33 cellular contexts compared by ENCODE assay signal in genomic region chr10:131264110-131264788, GRCh38. TPM values are rescaled to one million over a fixed set of nuclear protein-coding genes. Genes with fewer than 3 reads are reported as not detected.
"Had no signal": no experiment of that assay in that cellular context is flagged by ENCODE, and none has a peak within 500 bp of the region (broad histone marks: within the 10 kb centered on the region; RNA-seq: fewer than 3 reads in every experiment).

No MANE protein-coding gene starts in this region.

- H3K27me3 Mint-ChIP-seq: activated CD4-positive, alpha-beta T cell treated with anti-CD3 and anti-CD28 coated beads, Interleukin-2, amount 10 ng/mL, durations not matched to agents 7 days and 5 days; activated naive CD4-positive, alpha-beta T cell treated with anti-CD3 and anti-CD28 coated beads, Interleukin-2, amount 50 U/mL, for 24 hours; activated naive CD8-positive, alpha-beta T cell treated with anti-CD3 and anti-CD28 coated beads, Interleukin-2, amount 10 ng/mL, durations not matched to agents 7 days and 5 days had no signal

- H3K36me3 Mint-ChIP-seq: activated naive CD4-positive, alpha-beta T cell treated with anti-CD3 and anti-CD28 coated beads, Interleukin-2, amount 50 U/mL, for 24 hours; activated naive CD8-positive, alpha-beta T cell treated with anti-CD3 and anti-CD28 coated beads, Interleukin-2, amount 10 ng/mL, durations not matched to agents 7 days and 5 days had no signal

- H3K4me2 ChIP-seq: SK-N-SH had no signal

- H3K36me3 ChIP-seq: ascending aorta, cardiac muscle cell, Peyer's patch, SJSA1 had no signal

- DNase-seq: activated CD4-positive, alpha-beta T cell treated with anti-CD3 and anti-CD28 coated beads, Interleukin-2, amount 10 ng/mL, durations not matched to agents 7 days and 5 days; activated CD4-positive, alpha-beta T cell treated with anti-CD3 and anti-CD28 coated beads, Interleukin-2, amount 50 U/mL, for 48 hours; activated CD8-positive, alpha-beta memory T cell treated with anti-CD3 and anti-CD28 coated beads, Interleukin-2, amount 50 U/mL, for 4 hours; activated CD8-positive, alpha-beta T cell treated with anti-CD3 and anti-CD28 coated beads, Interleukin-2, amount 10 ng/mL, durations not matched to agents 7 days and 5 days; activated effector memory CD4-positive, alpha-beta T cell treated with Interleukin-2 at 50 U/mL for 16 hours; activated naive CD4-positive, alpha-beta T cell; activated naive CD8-positive, alpha-beta T cell treated with anti-CD3 and anti-CD28 coated beads, Interleukin-2, amount 10 ng/mL, durations not matched to agents 7 days and 5 days; activated T-cell treated with anti-CD3 and anti-CD28 coated beads, Interleukin-2, amount 50 U/mL, for 48 hours; amygdala; cerebellar nuclear complex; NCI-H1092 treated with DMSO at 0.1 percent for 48 hours; NCI-H1417; NCI-H146; NCI-H187; NCI-H2029 treated with DMSO at 0.1 percent for 48 hours; NCI-H2107; NCI-H2171; NCI-H510A; NCI-H526; NCI-H748 treated with DMSO at 0.1 percent for 48 hours; NK-92 treated with Interleukin-12 subunit alpha and Interleukin-12 subunit beta, amount 100 ng/mL, for 24 hours; PC-3; RPMI8226; SHP77 treated with DMSO at 0.1 percent for 48 hours; SK-N-SH had no signal

- H3K4me3 Mint-ChIP-seq: activated CD4-positive, alpha-beta T cell treated with anti-CD3 and anti-CD28 coated beads, Interleukin-2, amount 10 ng/mL, durations not matched to agents 7 days and 5 days; activated CD8-positive, alpha-beta T cell treated with anti-CD3 and anti-CD28 coated beads, Interleukin-2, amount 10 ng/mL, durations not matched to agents 7 days and 5 days; activated naive CD4-positive, alpha-beta T cell treated with anti-CD3 and anti-CD28 coated beads, Interleukin-2, amount 50 U/mL, for 24 hours; activated naive CD8-positive, alpha-beta T cell treated with anti-CD3 and anti-CD28 coated beads, Interleukin-2, amount 10 ng/mL, durations not matched to agents 7 days and 5 days; T-helper 1 cell treated with Interleukin-12 subunit alpha and Interleukin-12 subunit beta and Interleukin-4 antibody, amounts not matched to agents 30 μg/mL and 1 μg/mL, for 36 hours; T-helper 2 cell treated with Interferon-gamma antibody and Interleukin-4, amounts not matched to agents 5 μg/mL and 100 μg/mL, for 36 hours had no signal

- H3K9me3 Mint-ChIP-seq: activated CD4-positive, alpha-beta T cell treated with anti-CD3 and anti-CD28 coated beads, Interleukin-2, amount 10 ng/mL, durations not matched to agents 7 days and 5 days; activated naive CD4-positive, alpha-beta T cell treated with anti-CD3 and anti-CD28 coated beads, Interleukin-2, amount 50 U/mL, for 24 hours; activated naive CD8-positive, alpha-beta T cell treated with anti-CD3 and anti-CD28 coated beads, Interleukin-2, amount 10 ng/mL, durations not matched to agents 7 days and 5 days; T-helper 1 cell treated with Interleukin-12 subunit alpha and Interleukin-12 subunit beta and Interleukin-4 antibody, amounts not matched to agents 30 μg/mL and 1 μg/mL, for 36 hours; T-helper 2 cell treated with Interferon-gamma antibody and Interleukin-4, amounts not matched to agents 5 μg/mL and 100 μg/mL, for 36 hours had no signal

- H3K4me1 ChIP-seq: ascending aorta, Peyer's patch, SJSA1 had no signal

- H3K4me1 Mint-ChIP-seq: activated CD4-positive, alpha-beta T cell treated with anti-CD3 and anti-CD28 coated beads, Interleukin-2, amount 10 ng/mL, durations not matched to agents 7 days and 5 days; activated naive CD4-positive, alpha-beta T cell treated with anti-CD3 and anti-CD28 coated beads, Interleukin-2, amount 50 U/mL, for 24 hours; activated naive CD8-positive, alpha-beta T cell treated with anti-CD3 and anti-CD28 coated beads, Interleukin-2, amount 10 ng/mL, durations not matched to agents 7 days and 5 days had no signal

- H3K27me3 ChIP-seq: ascending aorta, cardiac muscle cell, Peyer's patch, SJSA1 had no signal

- ATAC-seq: activated CD8-positive, alpha-beta T cell treated with anti-CD3 and anti-CD28 coated beads, Interleukin-2, amount 10 ng/mL, durations not matched to agents 7 days and 5 days; PC-3 had no signal

- H3K27ac Mint-ChIP-seq: activated CD4-positive, alpha-beta T cell treated with anti-CD3 and anti-CD28 coated beads, Interleukin-2, amount 10 ng/mL, durations not matched to agents 7 days and 5 days; activated CD8-positive, alpha-beta T cell treated with anti-CD3 and anti-CD28 coated beads, Interleukin-2, amount 10 ng/mL, durations not matched to agents 7 days and 5 days; activated naive CD4-positive, alpha-beta T cell treated with anti-CD3 and anti-CD28 coated beads, Interleukin-2, amount 50 U/mL, for 24 hours; activated naive CD8-positive, alpha-beta T cell treated with anti-CD3 and anti-CD28 coated beads, Interleukin-2, amount 10 ng/mL, durations not matched to agents 7 days and 5 days; T-helper 1 cell treated with Interleukin-12 subunit alpha and Interleukin-12 subunit beta and Interleukin-4 antibody, amounts not matched to agents 30 μg/mL and 1 μg/mL, for 36 hours; T-helper 2 cell treated with Interferon-gamma antibody and Interleukin-4, amounts not matched to agents 5 μg/mL and 100 μg/mL, for 36 hours had no signal

- H3K27ac ChIP-seq: ascending aorta, cardiac muscle cell, Peyer's patch, SJSA1 had no signal

- H3K9ac ChIP-seq: SK-N-SH had no signal

- H3K9me3 ChIP-seq: ascending aorta, Peyer's patch, SK-N-SH had no signal

- H3K4me3 ChIP-seq: ascending aorta, cardiac muscle cell, Peyer's patch, SJSA1 had no signal

RNA-seq across cellular contexts. Expression of gene TCERG1L, which starts 47.3 kb away (rescaled TPM):
- total RNA-seq: activated CD4-positive, alpha-beta T cell treated with anti-CD3 and anti-CD28 coated beads, Interleukin-2, amount 10 ng/mL, durations not matched to agents 7 days and 5 days; ascending aorta; M059J; PC-3; Peyer's patch; SJSA1 had no signal
- polyA plus RNA-seq: SK-N-SH had no signal
